In the genomic region with DNA sequence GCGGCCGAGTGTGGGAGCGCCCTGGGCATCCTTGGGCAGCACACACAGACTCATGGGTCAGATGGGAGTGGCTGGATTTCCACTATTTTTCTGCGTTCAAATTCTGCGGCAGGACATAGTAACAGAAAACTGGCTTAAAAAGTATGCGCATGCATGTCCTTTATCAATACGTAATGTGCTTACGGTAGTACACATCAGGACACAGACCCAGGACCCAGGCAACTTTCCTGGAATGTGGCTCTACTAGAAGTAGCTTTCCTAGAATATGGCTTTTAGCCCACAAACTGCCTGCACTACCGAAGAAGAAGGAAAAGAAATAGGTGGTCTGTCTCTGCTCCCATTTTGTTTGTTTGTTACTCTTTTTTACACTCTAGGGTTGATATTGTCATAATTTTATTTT, we compare ENCODE assay signal across 25 cellular contexts.
"Had no signal": no experiment of that assay in that cellular context is flagged by ENCODE, and none has a peak within 500 bp of the region (broad histone marks: within the 10 kb centered on the region; RNA-seq: fewer than 3 reads in every experiment).

No MANE protein-coding gene starts in this region.

- H3K27ac ChIP-seq: coronary artery, epithelial cell of prostate, foreskin keratinocyte, gastroesophageal sphincter, heart right ventricle, left lung, lower lobe of right lung had no signal

- H3K36me3 ChIP-seq: gastroesophageal sphincter, heart right ventricle, left lung, lower lobe of right lung had no signal

- H3K9me3 ChIP-seq: gastroesophageal sphincter, heart right ventricle, left lung, lower lobe of right lung, mucosa of descending colon had no signal

- H3K27me3 ChIP-seq: gastroesophageal sphincter, heart right ventricle, left lung had no signal

- ATAC-seq: effector memory CD8-positive, alpha-beta T cell; esophagus mucosa; foreskin keratinocyte; gastroesophageal sphincter; heart right ventricle; left cardiac atrium; left lung; left ventricle myocardium superior; lower lobe of right lung; mucosa of descending colon had no signal

- H3K4me1 ChIP-seq: foreskin keratinocyte, left lung, lower lobe of right lung had no signal

- H3K4me3 Mint-ChIP-seq: effector memory CD8-positive, alpha-beta T cell; endodermal cell; mesothelial cell of epicardium; naive B cell had no signal

- H3K4me3 ChIP-seq: coronary artery, gastroesophageal sphincter, heart right ventricle, left lung, lower lobe of right lung, mucosa of descending colon had no signal

- FAIRE-seq: colon, endometrium, frontal cortex, islet of Langerhans, keratinocyte had no signal

- H3K36me3 Mint-ChIP-seq: mesothelial cell of epicardium, naive B cell had no signal

- H3K9me3 Mint-ChIP-seq: effector memory CD8-positive, alpha-beta T cell; mesothelial cell of epicardium; naive B cell had no signal

- DNase-seq: dermis blood vessel endothelial cell; effector CD8-positive, alpha-beta T cell; effector memory CD8-positive, alpha-beta T cell; endodermal cell; erythroblast; foreskin keratinocyte; heart right ventricle; hippocampal formation; left cardiac atrium; left lung; left ventricle myocardium superior; lower lobe of right lung; mesenchymal stem cell; mucosa of descending colon; naive B cell had no signal

- H3K27ac Mint-ChIP-seq: effector memory CD8-positive, alpha-beta T cell; endodermal cell; mesothelial cell of epicardium; naive B cell had no signal
